9 cellular contexts compared by ENCODE assay signal in the genomic region with DNA sequence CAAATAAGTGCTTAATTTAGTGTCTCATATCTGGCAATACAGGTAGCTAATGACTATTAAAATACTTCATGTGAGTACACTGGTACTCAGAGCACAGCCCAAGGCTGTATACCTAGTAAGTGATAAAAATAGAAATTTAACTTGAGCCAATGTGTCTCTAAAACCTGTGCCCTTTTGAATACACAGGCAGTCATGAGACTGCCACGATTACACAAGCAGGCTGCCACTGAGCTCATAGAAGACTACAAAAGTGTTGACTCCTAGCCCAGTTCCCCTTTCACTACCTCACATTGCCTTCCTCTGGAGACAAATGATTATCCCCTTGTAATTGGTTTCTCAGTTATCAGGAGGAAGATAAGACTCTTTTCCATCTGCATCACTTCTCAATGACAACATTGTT.
A peak's percentile ranks its signal among the peaks of the same experiment; 100 is the strongest.
DNase-seq lines count a peak whose midpoint lies in the region; ATAC-seq and TF ChIP-seq lines count a peak whose summit lies in the region.
"Had no signal": no experiment of that assay in that cellular context is flagged by ENCODE, and none has a peak within 500 bp of the region (broad histone marks: within the 10 kb centered on the region; RNA-seq: fewer than 3 reads in every experiment).

No MANE protein-coding gene starts in this region.

- H3K4me3 ChIP-seq in cardiac fibroblast (replicated peaks in 1 of 2; ENCODE audit: low read depth in 2 of 2, low read length in 2 of 2) = no peak overlapping the region

- DNase-seq in AG08395 (ENCODE audit: low spot score) (peak; percentile 25), MV-4-11 (lab: John Stamatoyannopoulos, UW) (peak; percentile 78), cardiac fibroblast (ENCODE audit: low read depth in 2 of 2) (peak; percentile 86 to 94), medulla oblongata (ENCODE audit: extremely low spot score) (peak; percentile 87), GM10266 (ENCODE audit: extremely low spot score) (no peak), activated gamma-delta T cell treated with Interleukin-2 at 50 U/mL for 16 hours (no peak)
- DNase-seq in activated effector memory CD4-positive, alpha-beta T cell treated with anti-CD3 and anti-CD28 coated beads, Interleukin-2, amount 50 U/mL, for 16 hours = no peak
- DNase-seq: Caco-2 had no signal

- TF ChIP-seq CTCF in cardiac fibroblast (IDR thresholded peaks at IDR 0.05; ENCODE audit: low read depth, low read length) (no peak), GM10266 (IDR thresholded peaks at IDR 0.05; ENCODE audit: control insufficient read depth, insufficient read depth, low read depth, missing control alignments) (no peak)

- ATAC-seq in GM19463 (IDR thresholded peaks at IDR 0.05; ENCODE audit: unreplicated experiment) = no peak

Comparison
In these comparisons a context has a peak if more than half of its experiments do, and no peak if none do; other contexts are left out.
1. DNase-seq: peak in AG08395 (single experiment), MV-4-11 (single experiment), cardiac fibroblast (2 of 2) and medulla oblongata (single experiment); none in GM10266 (single experiment), activated effector memory CD4-positive, alpha-beta T cell treated with anti-CD3 and anti-CD28 coated beads, Interleukin-2, amount 50 U/mL, for 16 hours (single experiment) and activated gamma-delta T cell treated with Interleukin-2 at 50 U/mL for 16 hours (single experiment).